In the genomic region with DNA sequence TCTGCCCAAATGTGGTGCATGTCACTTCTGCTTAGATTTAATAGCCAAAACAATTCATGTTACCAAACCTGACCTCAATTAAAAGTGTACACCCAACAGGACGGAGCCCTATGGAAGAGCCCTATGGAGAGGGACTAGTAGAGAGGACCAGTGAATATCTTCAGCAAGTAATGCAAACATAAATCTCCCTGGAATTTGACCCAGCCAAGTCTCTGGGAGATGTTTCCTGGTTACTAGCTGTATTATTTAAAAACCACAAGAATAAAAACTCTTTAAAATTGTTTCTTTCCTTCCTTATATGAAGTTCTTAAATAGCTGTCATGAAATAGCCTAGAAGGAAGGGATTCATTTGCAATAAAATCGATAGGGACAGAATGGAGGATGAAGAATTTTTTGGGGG, we compare ENCODE assay signal across 1 cellular context.
TF ChIP-seq lines count a peak whose summit lies in the region.

No MANE protein-coding gene starts in this region.

TF ChIP-seq in IMR-90, 13 proteins besides CTCF, POLR2A, EP300 and RAD21:
- no peak for TF ChIP-seq RCOR1 (IDR thresholded peaks at IDR 0.05; ENCODE audit: insufficient replicate concordance, low read length)
- no peak for TF ChIP-seq CHD1 (IDR thresholded peaks at IDR 0.05; ENCODE audit: low read depth, low read length)
- no peak for TF ChIP-seq FOS (IDR thresholded peaks at IDR 0.05; ENCODE audit: low read depth, low read length)
- no peak for TF ChIP-seq NFE2L2 (IDR thresholded peaks at IDR 0.05; ENCODE audit: low read depth, low read length)
- TF ChIP-seq USF2 (IDR thresholded peaks at IDR 0.05; ENCODE audit: low read depth, low read length) = no peak
- no peak for TF ChIP-seq MAFK (IDR thresholded peaks at IDR 0.05; ENCODE audit: low read depth, low read length)
TF ChIP-seq in IMR-90: peak in this region for 0.
